ENCODE assay signal across 22 cellular contexts in the genomic region with DNA sequence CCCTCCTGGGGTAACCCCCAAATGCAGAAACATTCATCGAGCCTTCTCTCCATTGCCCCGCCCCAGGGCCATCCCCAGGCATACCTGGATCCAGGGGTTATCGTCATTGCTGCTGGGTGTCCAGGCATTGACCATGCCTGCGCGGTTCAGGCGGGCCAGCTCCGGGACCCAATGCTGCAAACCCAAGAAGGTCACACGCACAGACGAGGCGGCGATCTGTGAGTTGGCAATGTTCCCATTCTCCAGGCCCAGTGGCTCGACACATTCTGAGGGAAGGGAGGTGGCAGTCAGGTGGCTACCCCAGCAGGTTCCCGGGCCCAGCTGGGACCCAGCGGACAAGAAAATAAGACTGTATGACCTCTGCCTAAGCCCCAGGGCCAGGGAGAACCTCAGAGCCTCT. TPM values are rescaled to one million over a fixed set of nuclear protein-coding genes. Genes with fewer than 3 reads are reported as not detected.
DNase-seq lines count a peak whose midpoint lies in the region; ATAC-seq, FAIRE-seq and TF ChIP-seq lines count a peak whose summit lies in the region.
"Had no signal": no experiment of that assay in that cellular context is flagged by ENCODE, and none has a peak within 500 bp of the region (broad histone marks: within the 10 kb centered on the region; RNA-seq: fewer than 3 reads in every experiment).

No MANE protein-coding gene starts in this region.

- FAIRE-seq in K562 (lab: Jason Lieb, UNC), result no peak
- FAIRE-seq: endothelial cell of umbilical vein had no signal

- ATAC-seq in CD4-positive, alpha-beta T cell (ENCODE audit: poor library complexity), result no peak
- ATAC-seq in K562 (no peak), psoas muscle (no peak), HG03025 (IDR thresholded peaks at IDR 0.05; ENCODE audit: low FRiP score, unreplicated experiment) (no peak), GM18870 (IDR thresholded peaks at IDR 0.05; ENCODE audit: unreplicated experiment) (no peak)
- ATAC-seq: activated CD8-positive, alpha-beta T cell treated with anti-CD3 and anti-CD28 coated beads, Interleukin-2, amount 10 ng/mL, durations not matched to agents 7 days and 5 days; right lobe of liver; stimulated activated effector memory CD8-positive, alpha-beta T cell treated with anti-CD3 and anti-CD28 coated beads, Interleukin-12 subunit alpha, Interleukin-12 subunit beta, amount 100 ng/mL, for 72 hours had no signal

- CTCF ChIA-PET in CD4-positive, alpha-beta T cell (lab: Charles Lee), result no interaction called here
- CTCF ChIA-PET in K562 (lab: Yijun Ruan, JAX; ENCODE audit: low intra/inter-chr PET ratio), result interaction anchor here (1.1 kb wide), 1 partner anchor 110 kb away, joined by 4 read pairs; no protein-coding TSS in a partner anchor

- TF ChIP-seq RAD21 in K562 (CRISPR knock-in tag; conservative IDR thresholded peaks at IDR 0.05 in 1 of 2, IDR thresholded peaks at IDR 0.05 in 1 of 2), result no peak

- no peak for DNase-seq in CD4-positive, alpha-beta T cell
- peak; percentile 11 for DNase-seq in GM13976 (ENCODE audit: low spot score)
- no peak for DNase-seq in K562 (ENCODE audit: extremely low read depth in 1 of 4, low spot score in 3 of 4)
- no peak for DNase-seq in psoas muscle
- DNase-seq in NCI-H2196 (lab: John Stamatoyannopoulos, UW; ENCODE audit: unreplicated experiment), result no peak
- DNase-seq: activated CD4-positive, alpha-beta T cell treated with anti-CD3 and anti-CD28 coated beads for 1 hour; activated CD8-positive, alpha-beta T cell treated with anti-CD3 and anti-CD28 coated beads, Interleukin-2, amount 10 ng/mL, durations not matched to agents 7 days and 5 days; dorsolateral prefrontal cortex; NCI-H1105 treated with DMSO at 0.1 percent for 48 hours; NCI-H2029 treated with DMSO at 0.1 percent for 48 hours; NCI-H226; NCI-H69; right lobe of liver; RPMI8226; SK-N-SH; stimulated activated CD4-positive, alpha-beta T cell treated with anti-CD3 and anti-CD28 coated beads, Interleukin-4, amount 100 ng/mL, for 24 hours; T-helper 2 cell had no signal

- H3K9me3 Mint-ChIP-seq in CD4-positive, alpha-beta T cell, result no peaks in the 10 kb centered on the region
- H3K9me3 Mint-ChIP-seq: neural progenitor cell; stimulated activated effector memory CD8-positive, alpha-beta T cell treated with anti-CD3 and anti-CD28 coated beads, Interleukin-12 subunit alpha, Interleukin-12 subunit beta, amount 100 ng/mL, for 72 hours had no signal

- no peak for TF ChIP-seq POLR2A in K562 (conservative IDR thresholded peaks at IDR 0.05)

- H3K4me1 Mint-ChIP-seq in CD4-positive, alpha-beta T cell (ENCODE audit: low read depth), result peaks cover 59% of the 10 kb centered on the region

- H3K27me3 ChIP-seq in CD4-positive, alpha-beta T cell (ENCODE audit: control insufficient read depth, insufficient read depth, low read length), result no peaks in the 10 kb centered on the region
- H3K27me3 ChIP-seq in K562 (ENCODE audit: control insufficient read depth in 2 of 2, insufficient read depth in 2 of 2, low read length in 2 of 2), result no peaks in the 10 kb centered on the region
- no peaks in the 10 kb centered on the region for H3K27me3 ChIP-seq in psoas muscle (ENCODE audit: insufficient read depth in 3 of 3, low read length in 2 of 3)
- H3K27me3 ChIP-seq: neural progenitor cell, right lobe of liver had no signal

- no peak overlapping the region for H3K4me2 ChIP-seq in K562 (ENCODE audit: insufficient read depth, low read length)
- H3K4me2 ChIP-seq: neural progenitor cell, SK-N-SH had no signal

- H3K9ac ChIP-seq in K562 (ENCODE audit: insufficient read depth in 1 of 2, low read depth in 2 of 2, low read length in 2 of 2), result no peak overlapping the region
- H3K9ac ChIP-seq: neural progenitor cell, SK-N-SH had no signal

- H3K4me3 Mint-ChIP-seq in CD4-positive, alpha-beta T cell, result no peak overlapping the region
- H3K4me3 Mint-ChIP-seq: activated CD8-positive, alpha-beta T cell treated with anti-CD3 and anti-CD28 coated beads, Interleukin-2, amount 10 ng/mL, durations not matched to agents 7 days and 5 days; neural progenitor cell; stimulated activated effector memory CD8-positive, alpha-beta T cell treated with anti-CD3 and anti-CD28 coated beads, Interleukin-12 subunit alpha, Interleukin-12 subunit beta, amount 100 ng/mL, for 72 hours had no signal

- no peak for TF ChIP-seq EP300 in K562 (IDR thresholded peaks at IDR 0.05; ENCODE audit: low read length)

- BruUV-seq in K562 (replicated peaks; lab: Mats Ljungman, UMichigan), result no TSS peak

- H3K36me3 ChIP-seq in K562 (ENCODE audit: control insufficient read depth, insufficient read depth, low read length) (peaks cover 88% of the 10 kb centered on the region), psoas muscle (ENCODE audit: insufficient read depth in 1 of 2, low read depth in 1 of 2) (peaks cover 9 to 78% of the 10 kb centered on the region in 2 donors)
- H3K36me3 ChIP-seq: neural progenitor cell, right lobe of liver had no signal

- peaks cover 28% of the 10 kb centered on the region for H3K79me2 ChIP-seq in K562 (ENCODE audit: control insufficient read depth, insufficient read depth, low read length)

- no peak for TF ChIP-seq CTCF in CD4-positive, alpha-beta T cell (IDR thresholded peaks at IDR 0.05)
- TF ChIP-seq CTCF in GM13976 (IDR thresholded peaks at IDR 0.05; ENCODE audit: borderline replicate concordance, control extremely low read depth, extremely low read depth, insufficient read depth, missing control alignments) (no peak), K562 (IDR thresholded peaks at IDR 0.05 in 2 of 3, conservative IDR thresholded peaks at IDR 0.05 in 1 of 3; ENCODE audit: insufficient read depth in 2 of 3, low read depth in 1 of 3, low read length in 3 of 3) (no peak), psoas muscle (IDR thresholded peaks at IDR 0.05) (no peak)

- no peaks in the 10 kb centered on the region for H3K9me3 ChIP-seq in CD4-positive, alpha-beta T cell (ENCODE audit: control insufficient read depth, low read length)
- no peaks in the 10 kb centered on the region for H3K9me3 ChIP-seq in K562 (replicated peaks; ENCODE audit: control insufficient read depth, insufficient read depth, low read depth, low read length)
- H3K9me3 ChIP-seq in psoas muscle, result no peaks in the 10 kb centered on the region
- H3K9me3 ChIP-seq: right lobe of liver, SK-N-SH had no signal

- 0 out of 2 replicates have a peak, but pooled peaks cover 9% of the 10 kb centered on the region for H4K20me1 ChIP-seq in K562 (replicated peaks; ENCODE audit: control insufficient read depth, insufficient read depth, low read length)

- no peak overlapping the region for H3K4me3 ChIP-seq in K562
- peak overlapping the region; percentile 92 for H3K4me3 ChIP-seq in psoas muscle
- H3K4me3 ChIP-seq: dorsolateral prefrontal cortex, neural progenitor cell, right lobe of liver had no signal

- in situ Hi-C loops in GM13976 (cut with MboI; ENCODE audit: low sequenced_read_pairs, unreplicated experiment), result loop anchor here (5.0 to 10.0 kb wide), 2 partner anchors 100 to 278 kb away; no protein-coding TSS in a partner anchor
- in situ Hi-C loops in K562 (cut with MboI), result no loop called here

- H3K36me3 Mint-ChIP-seq in CD4-positive, alpha-beta T cell (ENCODE audit: low read depth), result peaks cover 7% of the 10 kb centered on the region

- H3K27ac Mint-ChIP-seq in CD4-positive, alpha-beta T cell, result peak overlapping the region; percentile 93
- H3K27ac Mint-ChIP-seq: activated CD8-positive, alpha-beta T cell treated with anti-CD3 and anti-CD28 coated beads, Interleukin-2, amount 10 ng/mL, durations not matched to agents 7 days and 5 days had no signal

- H2AFZ ChIP-seq in K562 (ENCODE audit: low read depth, low read length), result no peak overlapping the region
- H2AFZ ChIP-seq: neural progenitor cell had no signal

- no peaks in the 10 kb centered on the region for H3K27me3 Mint-ChIP-seq in CD4-positive, alpha-beta T cell

- peaks cover 3% of the 10 kb centered on the region for H3K9me1 ChIP-seq in K562 (ENCODE audit: control insufficient read depth, insufficient read depth, low read length)

- intact Hi-C loops in CD4-positive, alpha-beta T cell (cut with DNase I, micrococcal nuclease), result loop anchor here in 1 of 2 experiments (10.0 kb wide), 1 partner anchor 362 kb away; the partner anchor contains the start of gene DET1
- intact Hi-C loops in K562 (cut with micrococcal nuclease) (no loop called here), psoas muscle (cut with DNase I) (loop anchor here (5.0 to 10.0 kb wide), 2 partner anchors 110 to 268 kb away; no protein-coding TSS in a partner anchor)

- POLR2A ChIA-PET in CD4-positive, alpha-beta T cell (lab: Charles Lee), result no interaction called here
- POLR2A ChIA-PET in K562 (lab: Yijun Ruan, JAX), result interaction anchor here (0.5 to 0.6 kb wide), 2 partner anchors 11 to 52 kb away, joined by 3 to 4 read pairs; no protein-coding TSS in a partner anchor

- H3K4me1 ChIP-seq in K562 (replicated peaks in 1 of 2; ENCODE audit: control insufficient read depth in 2 of 2, insufficient read depth in 2 of 2, low read length in 2 of 2), result peaks cover 36 to 38% of the 10 kb centered on the region in 2 experiments; a peak in 4 of 5 replicates
- H3K4me1 ChIP-seq in psoas muscle, result peaks cover 89% of the 10 kb centered on the region
- H3K4me1 ChIP-seq: right lobe of liver had no signal

- no peak overlapping the region for H3K27ac ChIP-seq in CD4-positive, alpha-beta T cell (ENCODE audit: low read depth, low read length)
- no peak overlapping the region for H3K27ac ChIP-seq in K562 (ENCODE audit: extremely low read depth, low read depth, low read length)
- peak overlapping the region; percentile 48 for H3K27ac ChIP-seq in psoas muscle
- H3K27ac ChIP-seq: dorsolateral prefrontal cortex, neural progenitor cell, right lobe of liver had no signal

- WGBS in K562 (ENCODE audit: insufficient coverage, low coverage, missing lambda C conversion rate), result 86% methylated on average over 14 of the region's 14 CpGs
- 57 to 84% (median 57%) methylated on average over 14 of the region's 14 CpGs for WGBS in psoas muscle, 3 donors

RNA-seq across cellular contexts. Expression of gene MFGE8, which starts 6.1 kb away (rescaled TPM):
- total RNA-seq in CD4-positive, alpha-beta T cell, result 10 to 100 TPM; 87.9 to 93.0 TPM
- 609 and 1,242 TPM in 2 replicates for total RNA-seq in K562 (2011; cell fraction: chromatin; rRNA removed; ENCODE audit: low replicate concordance)
- total RNA-seq in K562 (2011; cell fraction: nucleolus; rRNA removed), result 770 and 804 TPM in 2 replicates
- 668 and 702 TPM in 2 replicates for total RNA-seq in K562 (2011; cell fraction: nucleoplasm; rRNA removed)
- total RNA-seq in K562 (2014; rRNA removed) (62.3 and 73.1 TPM in 2 replicates), K562 (2014; rRNA removed; fragmentation: Illumina TruSeq; extraction: Trizol) (24.9 and 31.3 TPM in 2 replicates), K562 (2015; rRNA removed; fragmentation: Illumina TruSeq; extraction: Trizol) (35.4 and 36.3 TPM in 2 replicates), K562 (2021) (129 and 142 TPM in 2 replicates), psoas muscle (100 to 1,000 TPM; 137 to 771 (median 335) TPM)
- polyA plus RNA-seq in K562 (2011; rRNA removed) (85.1 and 148 TPM in 2 replicates), K562 (2014; fragmentation: Illumina TruSeq; extraction: Trizol) (93.6 and 109 TPM in 2 replicates), K562 (2014; fragmentation: Nextera tagmentation; extraction: Ambion mirVana) (1 to 10 TPM; 2.3 to 3.1 TPM), K562 (2014; rRNA removed) (113 and 119 TPM in 2 replicates), psoas muscle (100 to 1,000 TPM; 218 to 274 (median 253) TPM)
- 115 and 120 TPM in 2 replicates for polyA plus RNA-seq in K562 (2011; cell fraction: cytosol; rRNA removed)
- 355 and 465 TPM in 2 replicates for polyA plus RNA-seq in K562 (2011; cell fraction: nucleus; rRNA removed)
- polyA plus RNA-seq in K562 (2012), result 147 and 220 TPM in 2 replicates
- 62.6 and 80.1 TPM in 2 replicates for polyA minus RNA-seq in K562 (2011; rRNA and poly(A)+ RNA removed)
- 71.4 and 82.5 TPM in 2 replicates for polyA minus RNA-seq in K562 (2011; cell fraction: cytosol; rRNA and poly(A)+ RNA removed)
- 120 and 137 TPM in 2 replicates for polyA minus RNA-seq in K562 (2011; cell fraction: nucleus; rRNA and poly(A)+ RNA removed)

RNA-seq across cellular contexts. Expression of gene HAPLN3, which starts 11.8 kb away (rescaled TPM):
- total RNA-seq in CD4-positive, alpha-beta T cell, result 10 to 100 TPM; 79.0 to 80.2 TPM
- total RNA-seq in K562 (2011; cell fraction: chromatin; rRNA removed; ENCODE audit: low replicate concordance), result 5.6 and 9.6 TPM in 2 replicates
- total RNA-seq in K562 (2011; cell fraction: nucleolus; rRNA removed), result 6.2 and 6.8 TPM in 2 replicates
- total RNA-seq in K562 (2011; cell fraction: nucleoplasm; rRNA removed), result 4.9 and 5.9 TPM in 2 replicates
- 1.9 and 2.1 TPM in 2 replicates for total RNA-seq in K562 (2014; rRNA removed)
- 0.35 and 0.36 TPM in 2 replicates for total RNA-seq in K562 (2014; rRNA removed; fragmentation: Illumina TruSeq; extraction: Trizol)
- 0.65 and 1.0 TPM in 2 replicates for total RNA-seq in K562 (2015; rRNA removed; fragmentation: Illumina TruSeq; extraction: Trizol)
- 1.9 and 2.4 TPM in 2 replicates for total RNA-seq in K562 (2021)
- 0.71 and 2.1 TPM in 2 replicates for polyA plus RNA-seq in K562 (2011; rRNA removed)
- polyA plus RNA-seq in K562 (2011; cell fraction: cytosol; rRNA removed), result 1.4 and 2.3 TPM in 2 replicates
- polyA plus RNA-seq in K562 (2011; cell fraction: nucleus; rRNA removed), result 9.4 and 14.2 TPM in 2 replicates
- 1.6 and 4.0 TPM in 2 replicates for polyA plus RNA-seq in K562 (2012)
- polyA plus RNA-seq in K562 (2014; fragmentation: Illumina TruSeq; extraction: Trizol), result 0.59 and 1.00 TPM in 2 replicates
- under 1 TPM; 0.04 to 0.06 TPM for polyA plus RNA-seq in K562 (2014; fragmentation: Nextera tagmentation; extraction: Ambion mirVana)
- 2.0 and 3.4 TPM in 2 replicates for polyA plus RNA-seq in K562 (2014; rRNA removed)
- 0.77 and 0.99 TPM in 2 replicates for polyA minus RNA-seq in K562 (2011; rRNA and poly(A)+ RNA removed)
- polyA minus RNA-seq in K562 (2011; cell fraction: cytosol; rRNA and poly(A)+ RNA removed), result 2.5 TPM in 1 of 2 replicates, not detected in the other
- polyA minus RNA-seq in K562 (2011; cell fraction: nucleus; rRNA and poly(A)+ RNA removed), result 1.1 and 1.8 TPM in 2 replicates
- 1 to 10 TPM; 3.5 to 5.8 (median 4.4) TPM for total RNA-seq in psoas muscle
- polyA plus RNA-seq in psoas muscle, result 1 to 10 TPM; 1.2 to 5.4 (median 1.5) TPM

Comparison
In these comparisons a context has a peak if more than half of its experiments do, and no peak if none do; other contexts are left out.
1. RNA of gene HAPLN3, which starts 11.8 kb away (total RNA-seq): 79.0 to 80.2 TPM in CD4-positive, alpha-beta T cell; 3.5 to 5.8 TPM in psoas muscle and 0.35 to 9.6 TPM in K562; every median in the first group is over 4 times any median in the second.